Comparison of ENCODE assay signal across 8 cellular contexts in the genomic region with DNA sequence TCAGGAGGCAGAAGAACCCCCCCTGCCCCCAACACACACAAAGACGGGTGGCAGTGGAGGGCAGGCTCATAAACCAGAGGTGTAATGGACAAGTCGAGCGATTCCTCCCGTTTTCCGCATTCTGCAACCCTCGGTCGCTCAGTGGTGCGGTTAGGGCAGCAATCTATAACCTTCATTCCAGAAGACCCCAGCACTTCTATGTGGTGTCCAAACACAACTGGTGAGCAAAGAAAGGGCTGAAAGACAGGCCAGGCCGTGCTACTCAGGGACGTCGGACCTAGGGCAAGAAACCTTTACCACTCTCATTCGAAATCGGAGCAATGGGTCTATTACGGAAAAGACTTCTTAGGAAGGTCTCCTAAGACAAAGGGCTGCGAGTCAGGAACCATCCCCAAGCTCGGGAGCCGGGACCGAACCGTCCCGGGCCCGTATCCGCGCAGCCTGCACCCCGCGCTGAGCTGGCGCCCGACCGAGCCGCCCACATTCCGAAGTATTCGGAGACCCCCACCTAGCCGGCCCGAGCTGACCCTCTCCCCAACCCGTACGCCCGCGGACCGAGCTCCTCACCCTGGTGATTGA. TPM values are rescaled to one million over a fixed set of nuclear protein-coding genes. Genes with fewer than 3 reads are reported as not detected.
DNase-seq lines count a peak whose midpoint lies in the region; ATAC-seq and TF ChIP-seq lines count a peak whose summit lies in the region.

No MANE protein-coding gene starts in this region.

- H3K9me3 ChIP-seq in PC-9 (ENCODE audit: insufficient read depth, low read depth) (no peaks in the 10 kb centered on the region), iPS-15b (ENCODE audit: control insufficient read depth, insufficient read depth, low read length) (no peaks in the 10 kb centered on the region), skeletal muscle tissue (ENCODE audit: control insufficient read depth in 3 of 3, low read length in 3 of 3) (no peaks in the 10 kb centered on the region)

- TF ChIP-seq CTCF in PC-9 (conservative IDR thresholded peaks at IDR 0.05) (no peak), astrocyte of the cerebellum (IDR thresholded peaks at IDR 0.05; ENCODE audit: low read depth, low read length, missing control alignments) (peak; percentile 4)

- POLR2A ChIA-PET in PC-9 (lab: Charles Lee; ENCODE audit: unreplicated experiment), result interaction anchor here (0.5 to 0.8 kb wide), 6 partner anchors 13 to 373 kb away, joined by 3 to 6 read pairs (median 3); no protein-coding TSS in a partner anchor

- BruUV-seq in PC-9 (replicated peaks; lab: Mats Ljungman, UMichigan), result TSS peak; percentile 48

- H3K9me2 ChIP-seq in PC-9 (ENCODE audit: insufficient read depth), result no peaks in the 10 kb centered on the region

- H3K36me3 ChIP-seq in PC-9 (ENCODE audit: low read depth) (no peaks in the 10 kb centered on the region), iPS-15b (ENCODE audit: control insufficient read depth, insufficient read depth, low read length) (no peaks in the 10 kb centered on the region), skeletal muscle tissue (ENCODE audit: control insufficient read depth in 3 of 3, insufficient read depth in 3 of 3, low read length in 3 of 3) (no peaks in the 10 kb centered on the region)

- H3K4me1 ChIP-seq in PC-9 (replicated peaks; ENCODE audit: insufficient read depth) (peaks cover 14% of the 10 kb centered on the region), iPS-15b (ENCODE audit: control insufficient read depth, insufficient read depth, low read length) (peaks cover 11% of the 10 kb centered on the region), skeletal muscle tissue (ENCODE audit: control insufficient read depth in 3 of 3, insufficient read depth in 3 of 3, low read length in 3 of 3) (peaks cover 16 to 36% (median 30%) of the 10 kb centered on the region in 3 donors)

- peak overlapping the region; percentile 79 for H2AFZ ChIP-seq in PC-9

- H3K27me3 ChIP-seq in PC-9 (ENCODE audit: insufficient read depth, low read depth), result no peaks in the 10 kb centered on the region
- H3K27me3 ChIP-seq in iPS-15b (ENCODE audit: control insufficient read depth, insufficient read depth, low read length), result no peaks in the 10 kb centered on the region
- H3K27me3 ChIP-seq in skeletal muscle tissue (ENCODE audit: control insufficient read depth in 3 of 3, insufficient read depth in 3 of 3, low read length in 3 of 3), result no peaks in the 10 kb centered on the region

- 0 out of 2 replicates have a peak overlapping the region, but pooled peaks have one; percentile 19 for H3K27ac ChIP-seq in PC-9
- peak overlapping the region; percentile 87 for H3K27ac ChIP-seq in skeletal muscle tissue (ENCODE audit: low read depth, low read length)

- ATAC-seq in HG02763 (IDR thresholded peaks at IDR 0.05; ENCODE audit: unreplicated experiment), result peak; percentile 21

- H3K4me2 ChIP-seq in PC-9, result peak overlapping the region; percentile 87

- H3K79me2 ChIP-seq in PC-9 (ENCODE audit: low read depth), result peaks cover 52% of the 10 kb centered on the region

- H3F3A ChIP-seq in PC-9 (ENCODE audit: insufficient read depth, low read depth), result no peaks in the 10 kb centered on the region

- peak; percentile 30 for DNase-seq in activated CD4-positive, alpha-beta T cell treated with anti-CD3 and anti-CD28 coated beads for 48 hours
- DNase-seq in activated CD4-positive, alpha-beta T cell treated with anti-CD3 and anti-CD28 coated beads for 1 hour, result no peak
- DNase-seq in PC-9 (peak in 1 of 2 experiments; percentile 13), astrocyte of the cerebellum (ENCODE audit: low read depth) (no peak), mucosa of gallbladder (ENCODE audit: low spot score) (no peak)

- CTCF ChIA-PET in PC-9 (lab: Charles Lee), result interaction anchor here (0.6 kb wide), 1 partner anchor 41 kb away, joined by 3 read pairs; no protein-coding TSS in a partner anchor

- intact Hi-C loops in PC-9 (cut with micrococcal nuclease; ENCODE audit: unreplicated experiment), result loop anchor here (1.0 kb wide), 1 partner anchor 8 kb away; no protein-coding TSS in a partner anchor

- H3K9ac ChIP-seq in iPS-15b (ENCODE audit: low read depth, low read length), result peak overlapping the region; percentile 84
- H3K9ac ChIP-seq in skeletal muscle tissue (ENCODE audit: low read depth in 1 of 3, low read length in 3 of 3), result peak overlapping the region; percentile 87 to 90 (median 89)

- H3K4me3 ChIP-seq in PC-9 (peak overlapping the region; percentile 68), astrocyte of the cerebellum (ENCODE audit: low read depth, low read length) (peak overlapping the region; percentile 90), iPS-15b (ENCODE audit: low read depth, low read length) (peak overlapping the region; percentile 90), skeletal muscle tissue (ENCODE audit: low read length in 3 of 3) (peak overlapping the region; percentile 85 to 96 (median 91))

- no peaks in the 10 kb centered on the region for H4K20me1 ChIP-seq in PC-9 (ENCODE audit: insufficient read depth)

- in situ Hi-C loops in astrocyte of the cerebellum (cut with HindIII; ENCODE audit: low sequenced_read_pairs), result no loop called here

RNA-seq across cellular contexts. Expression of gene ARL5A, which starts 0.6 kb away (rescaled TPM):
- total RNA-seq in PC-9 (2021), result 36.1 and 47.5 TPM in 2 replicates
- total RNA-seq in skeletal muscle tissue, result 21.9 TPM
- total RNA-seq in mucosa of gallbladder, result 48.1 TPM
